In the genomic region with DNA sequence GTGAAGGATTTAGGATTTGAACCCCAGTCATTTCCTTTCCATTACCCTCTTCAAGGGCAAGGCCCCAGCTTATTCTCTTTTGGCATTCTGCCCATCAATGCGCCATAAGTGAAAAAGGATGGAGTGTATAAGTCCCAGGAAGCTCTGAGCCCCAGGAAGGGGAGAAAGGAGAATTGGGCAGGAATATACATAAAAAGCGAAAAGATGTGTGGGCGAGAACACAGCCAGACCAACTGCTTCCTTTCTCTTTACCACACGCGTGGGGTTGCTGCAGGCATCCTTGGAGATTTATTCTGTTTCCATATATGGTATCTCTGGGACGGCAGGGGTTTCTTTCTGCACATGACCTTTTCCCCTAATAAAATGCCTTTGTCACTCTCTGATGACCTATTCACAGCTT, we compare ENCODE assay signal across 14 cellular contexts.
"Had no signal": no experiment of that assay in that cellular context is flagged by ENCODE, and none has a peak within 500 bp of the region (broad histone marks: within the 10 kb centered on the region; RNA-seq: fewer than 3 reads in every experiment).

No MANE protein-coding gene starts in this region.

- H3K36me3 Mint-ChIP-seq: type B pancreatic cell had no signal

- H3K9me3 Mint-ChIP-seq: type B pancreatic cell had no signal

- ATAC-seq: activated naive CD4-positive, alpha-beta T cell treated with anti-CD3 and anti-CD28 coated beads, Interleukin-2, amount 50 U/mL, for 72 hours; gastroesophageal sphincter; heart right ventricle; sciatic nerve had no signal

- H3K27ac Mint-ChIP-seq: stimulated activated naive CD8-positive, alpha-beta T cell treated with anti-CD3 and anti-CD28 coated beads, Interleukin-15, Interleukin-2, amounts not matched to agents 100 ng/mL and 50 ng/mL, for 24 hours; type B pancreatic cell had no signal

- H3K27me3 Mint-ChIP-seq: stimulated activated naive CD8-positive, alpha-beta T cell treated with anti-CD3 and anti-CD28 coated beads, Interleukin-15, Interleukin-2, amounts not matched to agents 100 ng/mL and 50 ng/mL, for 24 hours; type B pancreatic cell had no signal

- DNase-seq: activated CD4-positive, alpha-beta T cell treated with anti-CD3 and anti-CD28 coated beads, Interleukin-2, amount 50 U/mL, for 48 hours; activated gamma-delta T cell; activated T-cell treated with anti-CD3 and anti-CD28 coated beads, Interleukin-2, amount 50 U/mL, for 48 hours; erythroblast; heart right ventricle; islet precursor cell; midbrain; ovary; spleen had no signal

- H3K4me3 Mint-ChIP-seq: stimulated activated naive CD8-positive, alpha-beta T cell treated with anti-CD3 and anti-CD28 coated beads, Interleukin-15, Interleukin-2, amounts not matched to agents 100 ng/mL and 50 ng/mL, for 24 hours; type B pancreatic cell had no signal
